ENCODE assay signal across 8 cellular contexts in the genomic region with DNA sequence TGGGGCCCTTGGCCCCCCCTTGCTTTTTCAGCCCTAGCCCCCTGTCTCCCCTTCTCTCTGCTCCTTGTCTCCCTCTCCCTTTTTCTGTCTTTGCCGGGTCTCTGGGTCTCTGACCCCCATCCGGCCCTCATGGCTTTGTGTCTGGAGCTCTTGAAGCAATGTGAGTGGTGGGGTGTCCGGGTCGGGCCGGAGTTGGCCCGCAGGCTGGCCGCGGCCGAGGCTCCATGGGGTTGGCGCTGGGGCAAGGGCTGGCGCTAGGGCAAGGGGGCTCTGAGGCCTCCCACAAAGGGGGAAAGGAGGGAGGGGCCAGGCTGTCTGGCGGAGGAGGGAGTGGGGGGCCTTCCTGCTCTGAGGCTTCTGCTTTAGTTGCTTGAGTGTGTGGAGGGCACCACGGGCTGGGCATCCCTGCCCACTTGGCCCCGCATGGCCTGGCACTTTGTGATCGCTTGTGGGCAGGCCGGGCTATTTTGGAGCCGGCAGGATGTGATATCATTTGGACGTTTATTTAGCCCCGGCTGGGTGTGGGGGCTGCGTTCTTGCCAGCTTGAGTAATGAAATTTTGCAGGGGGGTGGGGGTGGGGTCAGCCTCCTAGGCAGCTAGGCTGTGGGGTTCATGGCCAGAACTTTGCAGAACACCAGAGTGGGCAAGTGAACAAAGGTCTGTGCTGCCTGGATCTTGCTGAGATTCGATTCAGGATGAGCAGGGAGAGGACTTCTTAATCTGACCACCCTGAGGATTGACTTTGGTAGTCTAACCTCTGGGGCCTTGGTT.
A peak's percentile ranks its signal among the peaks of the same experiment; 100 is the strongest.
DNase-seq lines count a peak whose midpoint lies in the region; ATAC-seq and TF ChIP-seq lines count a peak whose summit lies in the region.

No MANE protein-coding gene starts in this region.

- peak; percentile 50 to 66 for TF ChIP-seq POLR2A in uterus (IDR thresholded peaks at IDR 0.05)

- POLR2A ChIA-PET in RWPE1 (lab: Yijun Ruan, JAX; ENCODE audit: low non-redundant PET) = interaction anchor here (0.6 kb wide), 1 partner anchor 24 kb away, joined by 9 read pairs; no protein-coding TSS in a partner anchor

- no peaks in the 10 kb centered on the region for H3K36me3 ChIP-seq in uterus

- peaks cover 37% of the 10 kb centered on the region for H3K36me3 Mint-ChIP-seq in effector memory CD8-positive, alpha-beta T cell (ENCODE audit: insufficient read depth)

- CTCF ChIA-PET in RWPE1 (lab: Yijun Ruan, JAX) = interaction anchor here (0.5 to 1.2 kb wide), 6 partner anchors 9 to 263 kb away, joined by 3 to 7 read pairs (median 4); no protein-coding TSS in a partner anchor

- TF ChIP-seq CTCF in RWPE1 (conservative IDR thresholded peaks at IDR 0.05; ENCODE audit: low read depth) (no peak), uterus (IDR thresholded peaks at IDR 0.05) (no peak)

- peaks cover 52 to 60% of the 10 kb centered on the region in 2 donors for H3K4me1 Mint-ChIP-seq in effector memory CD8-positive, alpha-beta T cell (ENCODE audit: low read depth in 2 of 2)

- peak overlapping the region; percentile 98 to 99 for H3K4me3 Mint-ChIP-seq in effector memory CD8-positive, alpha-beta T cell

- DNase-seq in SIG-M5 treated with dmso at 0.1 percent for 504 hours (lab: John Stamatoyannopoulos, UW; ENCODE audit: unreplicated experiment) (peak; percentile 21), SIG-M5 (lab: John Stamatoyannopoulos, UW) (no peak), RWPE1 (ENCODE audit: low spot score) (peak; percentile 51), uterus (peak; percentile 67 to 76)
- DNase-seq in effector memory CD8-positive, alpha-beta T cell = no peak
- DNase-seq in effector CD8-positive, alpha-beta T cell (lab: John Stamatoyannopoulos, UW) = no peak

- H3K27ac ChIP-seq in RWPE1 (peak overlapping the region; percentile 91), uterus (peak overlapping the region; percentile 92 to 94)

- no peak for ATAC-seq in effector memory CD8-positive, alpha-beta T cell (replicated peaks)
- no peak for ATAC-seq in GM21526 (IDR thresholded peaks at IDR 0.05; ENCODE audit: low FRiP score, unreplicated experiment)

- H3K4me3 ChIP-seq in mononuclear cell (ENCODE audit: low read length) (peak overlapping the region; percentile 63), uterus (peak overlapping the region; percentile 88 to 98)

- H3K27me3 ChIP-seq in mononuclear cell (ENCODE audit: insufficient read depth, low read length) (no peaks in the 10 kb centered on the region), uterus (no peaks in the 10 kb centered on the region)

- H3K27me3 Mint-ChIP-seq in effector memory CD8-positive, alpha-beta T cell = no peaks in the 10 kb centered on the region

- H3K27ac Mint-ChIP-seq in effector memory CD8-positive, alpha-beta T cell = peak overlapping the region; percentile 98 to 99

- no peaks in the 10 kb centered on the region for H3K9me3 ChIP-seq in mononuclear cell (ENCODE audit: low read depth, low read length)
- no peaks in the 10 kb centered on the region for H3K9me3 ChIP-seq in uterus

- no peaks in the 10 kb centered on the region for H3K9me3 Mint-ChIP-seq in effector memory CD8-positive, alpha-beta T cell

- H3K4me1 ChIP-seq in mononuclear cell (ENCODE audit: insufficient read depth, low read length) = peaks cover 66% of the 10 kb centered on the region
- H3K4me1 ChIP-seq in uterus = peaks cover 6 to 9% of the 10 kb centered on the region in 2 donors

- intact Hi-C loops in uterus (cut with DNase I; ENCODE audit: low total_unique reads) = loop anchor here (2.0 kb wide), 1 partner anchor 78 kb away; a partner anchor contains a TSS

Comparison
In these comparisons a context has a peak if more than half of its experiments do, and no peak if none do; other contexts are left out.
1. DNase-seq: peak in SIG-M5 treated with dmso at 0.1 percent for 504 hours (single experiment), RWPE1 (single experiment) and uterus (2 of 2); none in SIG-M5 (single experiment), effector memory CD8-positive, alpha-beta T cell (0 of 3) and effector CD8-positive, alpha-beta T cell (single experiment).